ENCODE assay signal across 15 cellular contexts in the genomic region with DNA sequence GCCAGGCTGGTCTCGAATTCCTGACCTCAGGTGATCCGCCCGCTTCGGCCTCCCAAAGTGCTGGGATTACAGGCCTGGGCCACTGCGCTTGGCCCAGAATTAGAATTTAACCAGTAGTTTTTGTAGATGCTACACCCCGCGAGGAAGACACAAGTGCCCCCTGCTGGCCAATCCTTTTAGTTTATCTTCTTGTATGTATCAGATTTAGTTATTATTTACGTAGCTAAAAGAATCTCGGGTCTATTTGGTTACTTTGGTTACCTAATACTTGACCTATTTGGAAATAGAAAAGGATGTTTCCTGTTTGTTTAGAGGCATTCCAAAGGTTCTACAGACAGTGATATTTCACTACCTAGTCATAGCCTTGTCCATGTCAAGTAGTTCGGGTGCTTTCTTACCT. TPM values are rescaled to one million over a fixed set of nuclear protein-coding genes. Genes with fewer than 3 reads are reported as not detected.
A peak's percentile ranks its signal among the peaks of the same experiment; 100 is the strongest.
DNase-seq lines count a peak whose midpoint lies in the region; ATAC-seq and TF ChIP-seq lines count a peak whose summit lies in the region.
"Had no signal": no experiment of that assay in that cellular context is flagged by ENCODE, and none has a peak within 500 bp of the region (broad histone marks: within the 10 kb centered on the region; RNA-seq: fewer than 3 reads in every experiment).

No MANE protein-coding gene starts in this region.

- H3K79me2 ChIP-seq in trophoblast cell (ENCODE audit: control insufficient read depth, insufficient read depth, low read length, poor library complexity), result no peaks in the 10 kb centered on the region

- no peak overlapping the region for H2AK5ac ChIP-seq in trophoblast cell (ENCODE audit: low read length)

- POLR2A ChIA-PET in WTC11 (lab: Charles Lee), result no interaction called here

- no peak overlapping the region for H3K4ac ChIP-seq in trophoblast cell (ENCODE audit: low read depth, low read length)

- no peak overlapping the region for H2BK5ac ChIP-seq in trophoblast cell (ENCODE audit: low read depth, low read length, poor library complexity)

- H3K36me3 ChIP-seq in trophoblast cell (ENCODE audit: control insufficient read depth in 1 of 2, insufficient read depth in 2 of 2, low read length in 2 of 2), result no peaks in the 10 kb centered on the region
- H3K36me3 ChIP-seq: colonic mucosa had no signal

- no peak overlapping the region for H2AFZ ChIP-seq in trophoblast cell (ENCODE audit: insufficient read depth, low read length, poor library complexity)

- H3K27me3 Mint-ChIP-seq in WTC11 (ENCODE audit: low read depth), result peaks cover 3% of the 10 kb centered on the region; the same call in 1 of the 2 replicates
- peaks cover 3% of the 10 kb centered on the region for H3K27me3 Mint-ChIP-seq in nephron progenitor cell (ENCODE audit: low read depth, poor library complexity)
- H3K27me3 Mint-ChIP-seq: activated naive CD8-positive, alpha-beta T cell treated with anti-CD3 and anti-CD28 coated beads, Interleukin-2, amount 10 ng/mL, durations not matched to agents 7 days and 5 days had no signal

- no CpG with 5 or more reads among the region's 10 CpGs for WGBS in trophoblast cell (ENCODE audit: extremely low coverage, insufficient coverage, insufficient read length)

- no peak overlapping the region for H2BK120ac ChIP-seq in trophoblast cell (ENCODE audit: insufficient read depth, low read length, poor library complexity)

- DNase-seq in DMS 273 (lab: John Stamatoyannopoulos, UW; ENCODE audit: unreplicated experiment) (peak; percentile 42), DMS 273 treated with DMSO at 0.1 percent for 48 hours (lab: John Stamatoyannopoulos, UW) (no peak), HT-29 (ENCODE audit: low spot score) (peak; percentile 17), WTC11 (ENCODE audit: low spot score) (peak; percentile 19), trophoblast cell (peak; percentile 77 to 84), nephron progenitor cell (no peak), caudate nucleus (lab: John Stamatoyannopoulos, UW) (no peak), NCI-H187 treated with DMSO at 0.1 percent for 48 hours (lab: John Stamatoyannopoulos, UW) (no peak)
- DNase-seq: activated naive CD8-positive, alpha-beta T cell treated with anti-CD3 and anti-CD28 coated beads, Interleukin-2, amount 10 ng/mL, durations not matched to agents 7 days and 5 days; colonic mucosa; DMS79 had no signal

- H3K9me3 ChIP-seq in trophoblast cell (ENCODE audit: insufficient read depth, low read depth, low read length), result no peaks in the 10 kb centered on the region
- H3K9me3 ChIP-seq: colonic mucosa had no signal

- TF ChIP-seq CTCF in WTC11 (IDR thresholded peaks at IDR 0.05) (peak; percentile 30; the same call in 1 of the 2 replicates), nephron progenitor cell (IDR thresholded peaks at IDR 0.05) (no peak)

- no peak for ATAC-seq in WTC11
- ATAC-seq: left lobe of liver had no signal

- H3K36me3 Mint-ChIP-seq in WTC11 (peaks cover 25% of the 10 kb centered on the region), nephron progenitor cell (ENCODE audit: low read depth) (no peaks in the 10 kb centered on the region)
- H3K36me3 Mint-ChIP-seq: activated naive CD8-positive, alpha-beta T cell treated with anti-CD3 and anti-CD28 coated beads, Interleukin-2, amount 10 ng/mL, durations not matched to agents 7 days and 5 days had no signal

- no peaks in the 10 kb centered on the region for H3K4me1 ChIP-seq in trophoblast cell (ENCODE audit: control insufficient read depth in 1 of 2, insufficient read depth in 2 of 2, low read length in 2 of 2)
- H3K4me1 ChIP-seq: colonic mucosa had no signal

- H3K4me3 Mint-ChIP-seq in WTC11, result no peak overlapping the region
- H3K4me3 Mint-ChIP-seq in nephron progenitor cell, result no peak overlapping the region
- H3K4me3 Mint-ChIP-seq: activated naive CD8-positive, alpha-beta T cell treated with anti-CD3 and anti-CD28 coated beads, Interleukin-2, amount 10 ng/mL, durations not matched to agents 7 days and 5 days had no signal

- no peak overlapping the region for H2BK12ac ChIP-seq in trophoblast cell (ENCODE audit: low read length)

- no peak overlapping the region for H3K23ac ChIP-seq in trophoblast cell (ENCODE audit: low read length)

- CTCF ChIA-PET in WTC11 (lab: Charles Lee), result interaction anchor here (0.7 to 1.2 kb wide), 6 partner anchors 22 to 334 kb away, joined by 3 to 4 read pairs (median 4); partner anchors contain the start of genes ACTL9 and MUC16

- no peak overlapping the region for H4K12ac ChIP-seq in trophoblast cell (ENCODE audit: low read depth, low read length)

- H3K4me1 Mint-ChIP-seq in WTC11 (no peaks in the 10 kb centered on the region), nephron progenitor cell (no peaks in the 10 kb centered on the region)
- H3K4me1 Mint-ChIP-seq: activated naive CD8-positive, alpha-beta T cell treated with anti-CD3 and anti-CD28 coated beads, Interleukin-2, amount 10 ng/mL, durations not matched to agents 7 days and 5 days had no signal

- H3K4me2 ChIP-seq in trophoblast cell (ENCODE audit: low read length), result no peak overlapping the region

- no peak overlapping the region for H3K27ac Mint-ChIP-seq in WTC11
- no peak overlapping the region for H3K27ac Mint-ChIP-seq in nephron progenitor cell
- H3K27ac Mint-ChIP-seq: activated naive CD8-positive, alpha-beta T cell treated with anti-CD3 and anti-CD28 coated beads, Interleukin-2, amount 10 ng/mL, durations not matched to agents 7 days and 5 days had no signal

- no peak overlapping the region for H3K9ac ChIP-seq in trophoblast cell (ENCODE audit: low read length)

- no peaks in the 10 kb centered on the region for H3K27me3 ChIP-seq in trophoblast cell (ENCODE audit: insufficient read depth, low read length)
- H3K27me3 ChIP-seq: colonic mucosa had no signal

- no peak overlapping the region for H3K4me3 ChIP-seq in trophoblast cell (ENCODE audit: low read depth, low read length)
- H3K4me3 ChIP-seq: colonic mucosa had no signal

- no peak overlapping the region for H3K27ac ChIP-seq in trophoblast cell (ENCODE audit: low read depth, low read length)
- no peak overlapping the region for H3K27ac ChIP-seq in caudate nucleus (ENCODE audit: low read depth, low read length)
- H3K27ac ChIP-seq: colonic mucosa, HL-60 had no signal

- H3K14ac ChIP-seq in trophoblast cell (ENCODE audit: low read length), result no peak overlapping the region

- H3K9me3 Mint-ChIP-seq in WTC11, result peaks cover 30% of the 10 kb centered on the region
- peaks cover 52% of the 10 kb centered on the region for H3K9me3 Mint-ChIP-seq in nephron progenitor cell
- H3K9me3 Mint-ChIP-seq: activated naive CD8-positive, alpha-beta T cell treated with anti-CD3 and anti-CD28 coated beads, Interleukin-2, amount 10 ng/mL, durations not matched to agents 7 days and 5 days had no signal

- no peak overlapping the region for H4K91ac ChIP-seq in trophoblast cell (ENCODE audit: low read depth, low read length)

- H3K79me1 ChIP-seq in trophoblast cell (ENCODE audit: low read length), result no peaks in the 10 kb centered on the region

- H3K18ac ChIP-seq in trophoblast cell (ENCODE audit: low read length), result no peak overlapping the region

- H4K8ac ChIP-seq in trophoblast cell (ENCODE audit: low read depth, low read length), result no peak overlapping the region

TF ChIP-seq in WTC11, 78 proteins besides CTCF, POLR2A, EP300 and RAD21 (continues in another document):
- TF ChIP-seq TEAD4 (CRISPR knock-in tag; IDR thresholded peaks at IDR 0.05) (no peak), JAZF1 (CRISPR knock-in tag; IDR thresholded peaks at IDR 0.05) (no peak), SP1 (CRISPR knock-in tag; conservative IDR thresholded peaks at IDR 0.05) (no peak), EMX1 (CRISPR knock-in tag; IDR thresholded peaks at IDR 0.05) (no peak)
- TF ChIP-seq, protein P1, sequence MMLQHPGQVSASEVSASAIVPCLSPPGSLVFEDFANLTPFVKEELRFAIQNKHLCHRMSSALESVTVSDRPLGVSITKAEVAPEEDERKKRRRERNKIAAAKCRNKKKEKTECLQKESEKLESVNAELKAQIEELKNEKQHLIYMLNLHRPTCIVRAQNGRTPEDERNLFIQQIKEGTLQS (CRISPR knock-in tag; conservative IDR thresholded peaks at IDR 0.05), result no peak
- TF ChIP-seq, protein P2, sequence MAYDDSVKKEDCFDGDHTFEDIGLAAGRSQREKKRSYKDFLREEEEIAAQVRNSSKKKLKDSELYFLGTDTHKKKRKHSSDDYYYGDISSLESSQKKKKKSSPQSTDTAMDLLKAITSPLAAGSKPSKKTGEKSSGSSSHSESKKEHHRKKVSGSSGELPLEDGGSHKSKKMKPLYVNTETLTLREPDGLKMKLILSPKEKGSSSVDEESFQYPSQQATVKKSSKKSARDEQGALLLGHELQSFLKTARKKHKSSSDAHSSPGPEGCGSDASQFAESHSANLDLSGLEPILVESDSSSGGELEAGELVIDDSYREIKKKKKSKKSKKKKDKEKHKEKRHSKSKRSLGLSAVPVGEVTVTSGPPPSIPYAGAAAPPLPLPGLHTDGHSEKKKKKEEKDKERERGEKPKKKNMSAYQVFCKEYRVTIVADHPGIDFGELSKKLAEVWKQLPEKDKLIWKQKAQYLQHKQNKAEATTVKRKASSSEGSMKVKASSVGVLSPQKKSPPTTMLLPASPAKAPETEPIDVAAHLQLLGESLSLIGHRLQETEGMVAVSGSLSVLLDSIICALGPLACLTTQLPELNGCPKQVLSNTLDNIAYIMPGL (CRISPR knock-in tag; IDR thresholded peaks at IDR 0.05), result no peak

RNA-seq across cellular contexts. Expression of gene MUC16, which starts 22.0 kb away (rescaled TPM):
- 0.03 TPM in 2 replicates for total RNA-seq in HT-29 (2014; rRNA removed; shearing (Covaris generic))
- total RNA-seq in WTC11 (2021), result 0.04 to 0.09 TPM (median 0.07 TPM) in 3 replicates
- 0.08 and 0.10 TPM in 2 replicates for polyA plus RNA-seq in trophoblast cell (2013)
- total RNA-seq: A172, left lobe of liver, RPMI7951 had no signal

Comparison
In these comparisons a context has a peak if more than half of its experiments do, and no peak if none do; other contexts are left out.
1. DNase-seq: peak in DMS 273 (single experiment), HT-29 (single experiment), WTC11 (single experiment) and trophoblast cell (2 of 2); none in DMS 273 treated with DMSO at 0.1 percent for 48 hours (single experiment), nephron progenitor cell (single experiment), caudate nucleus (0 of 61) and NCI-H187 treated with DMSO at 0.1 percent for 48 hours (single experiment).